ENCODE assay signal across 20 cellular contexts in the genomic region with DNA sequence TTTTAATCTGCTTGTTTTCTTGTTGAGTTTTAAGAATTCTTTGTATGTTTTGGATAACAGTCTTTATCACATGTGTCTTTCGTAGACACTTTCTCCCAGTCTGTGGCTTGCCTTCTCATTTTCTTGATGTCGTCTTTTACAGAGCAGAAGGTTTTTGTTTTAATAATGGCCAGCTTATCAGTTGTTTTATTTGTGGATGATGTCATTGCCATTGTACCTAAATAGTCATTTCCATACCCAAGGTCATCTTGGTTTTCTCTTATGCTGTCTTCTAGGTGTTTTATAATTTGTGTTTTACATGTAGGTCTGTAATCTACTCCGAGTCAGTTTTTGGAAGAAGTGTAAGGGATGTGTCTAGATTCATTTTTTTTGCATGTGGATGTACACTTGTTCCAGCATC.
DNase-seq lines count a peak whose midpoint lies in the region; ATAC-seq, FAIRE-seq and TF ChIP-seq lines count a peak whose summit lies in the region.
"Had no signal": no experiment of that assay in that cellular context is flagged by ENCODE, and none has a peak within 500 bp of the region (broad histone marks: within the 10 kb centered on the region; RNA-seq: fewer than 3 reads in every experiment).

No MANE protein-coding gene starts in this region.

- peak; percentile 5 for FAIRE-seq in GM18507 (lab: Jason Lieb, UNC)
- FAIRE-seq: A204.1, D721Med, G401.6, GM12891 had no signal

- H3K4me3 ChIP-seq in HEK293 (ENCODE audit: low read depth, low read length) (no peak overlapping the region), fibroblast of the aortic adventitia (ENCODE audit: low read depth, low read length) (no peak overlapping the region)
- H3K4me3 ChIP-seq: BLaER1 had no signal

- ATAC-seq in naive thymus-derived CD8-positive, alpha-beta T cell = no peak
- ATAC-seq: CD8-positive, alpha-beta T cell had no signal

- intact Hi-C loops in CD14-positive monocyte (cut with micrococcal nuclease) = no loop called here

- peaks cover 23 to 58% (median 54%) of the 10 kb centered on the region in 3 donors for H3K36me3 Mint-ChIP-seq in naive thymus-derived CD8-positive, alpha-beta T cell
- peaks cover 5 to 8% of the 10 kb centered on the region in 2 donors for H3K36me3 Mint-ChIP-seq in CD14-positive monocyte

- no peak overlapping the region for H3K4me3 Mint-ChIP-seq in naive thymus-derived CD8-positive, alpha-beta T cell
- H3K4me3 Mint-ChIP-seq in CD14-positive monocyte = no peak overlapping the region
- H3K4me3 Mint-ChIP-seq: CD4-positive, alpha-beta T cell; CD8-positive, alpha-beta T cell had no signal

- peaks cover 0 to 20% (median 0%) of the 10 kb centered on the region in 9 donors for H3K9me3 Mint-ChIP-seq in naive thymus-derived CD8-positive, alpha-beta T cell
- H3K9me3 Mint-ChIP-seq in CD14-positive monocyte = peaks cover 0 to 5% (median 0%) of the 10 kb centered on the region in 7 donors
- H3K9me3 Mint-ChIP-seq: CD8-positive, alpha-beta T cell had no signal

- no peaks in the 10 kb centered on the region for H3K9me3 ChIP-seq in HEK293 (ENCODE audit: control insufficient read depth, insufficient read depth, low read depth, low read length)
- H3K9me3 ChIP-seq: BE2C, Caco-2 had no signal

- no peak overlapping the region for H3K27ac ChIP-seq in HEK293 (ENCODE audit: extremely low read depth, low read depth, low read length)
- H3K27ac ChIP-seq: BLaER1 had no signal

- POLR2A ChIA-PET in HEK293 (lab: Yijun Ruan, JAX) = interaction anchor here (0.7 kb wide), 1 partner anchor 48 kb away, joined by 3 read pairs; no protein-coding TSS in a partner anchor
- POLR2A ChIA-PET in naive thymus-derived CD8-positive, alpha-beta T cell (lab: Charles Lee) = no interaction called here

- peaks cover 0 to 13% (median 2%) of the 10 kb centered on the region in 4 donors for H3K4me1 Mint-ChIP-seq in naive thymus-derived CD8-positive, alpha-beta T cell
- peaks cover 14% of the 10 kb centered on the region for H3K4me1 Mint-ChIP-seq in CD14-positive monocyte

- CTCF ChIA-PET in HEK293 (lab: Yijun Ruan, JAX) = interaction anchor here (0.6 kb wide), 1 partner anchor 152 kb away, joined by 3 read pairs; no protein-coding TSS in a partner anchor

- no peak for DNase-seq in GM18507 (ENCODE audit: extremely low spot score, insufficient read length, low read depth)
- peak; percentile 6 for DNase-seq in fibroblast of the aortic adventitia (ENCODE audit: low read depth)
- no peak for DNase-seq in naive thymus-derived CD8-positive, alpha-beta T cell
- DNase-seq in CD14-positive monocyte (ENCODE audit: low spot score) = no peak
- DNase-seq: 8988T; ACHN; BE2C; C1 segment of cervical spinal cord; Caco-2; Calu3; CD4-positive, alpha-beta T cell; CD8-positive, alpha-beta T cell; DMS79 treated with DMSO at 0.1 percent for 48 hours; GF-D8 had no signal

- no peaks in the 10 kb centered on the region for H3K36me3 ChIP-seq in HEK293 (ENCODE audit: control insufficient read depth in 2 of 2, insufficient read depth in 1 of 2, low read length in 2 of 2)
- H3K36me3 ChIP-seq: BE2C, BLaER1 had no signal

- H3K27ac Mint-ChIP-seq in naive thymus-derived CD8-positive, alpha-beta T cell = no peak overlapping the region
- H3K27ac Mint-ChIP-seq in CD14-positive monocyte = peak overlapping the region in 1 of 7 donors; percentile 6
- H3K27ac Mint-ChIP-seq: CD4-positive, alpha-beta T cell; CD8-positive, alpha-beta T cell had no signal

- TF ChIP-seq CTCF in HEK293 (tag by site-specific recombination; IDR thresholded peaks at IDR 0.05) (no peak), fibroblast of the aortic adventitia (IDR thresholded peaks at IDR 0.05; ENCODE audit: insufficient read depth, low read length) (no peak), CD14-positive monocyte (IDR thresholded peaks at IDR 0.05) (no peak)

- H3K27me3 Mint-ChIP-seq in naive thymus-derived CD8-positive, alpha-beta T cell = no peaks in the 10 kb centered on the region
- H3K27me3 Mint-ChIP-seq in CD14-positive monocyte (ENCODE audit: low read depth in 3 of 3) = peaks cover 0 to 1% (median 0%) of the 10 kb centered on the region in 3 donors
- H3K27me3 Mint-ChIP-seq: CD4-positive, alpha-beta T cell had no signal

- H3K4me1 ChIP-seq in HEK293 (ENCODE audit: control insufficient read depth, insufficient read depth, low read length) = no peaks in the 10 kb centered on the region
- H3K4me1 ChIP-seq: BE2C, Caco-2 had no signal

TF ChIP-seq in HEK293, 187 proteins besides CTCF, POLR2A, EP300 and RAD21:
- no peak for TF ChIP-seq ZNF423 (tag by site-specific recombination; IDR thresholded peaks at IDR 0.05)
- no peak for TF ChIP-seq HOXD13 (CRISPR knock-in tag; IDR thresholded peaks at IDR 0.05; ENCODE audit: borderline replicate concordance)
- TF ChIP-seq, protein P1, sequence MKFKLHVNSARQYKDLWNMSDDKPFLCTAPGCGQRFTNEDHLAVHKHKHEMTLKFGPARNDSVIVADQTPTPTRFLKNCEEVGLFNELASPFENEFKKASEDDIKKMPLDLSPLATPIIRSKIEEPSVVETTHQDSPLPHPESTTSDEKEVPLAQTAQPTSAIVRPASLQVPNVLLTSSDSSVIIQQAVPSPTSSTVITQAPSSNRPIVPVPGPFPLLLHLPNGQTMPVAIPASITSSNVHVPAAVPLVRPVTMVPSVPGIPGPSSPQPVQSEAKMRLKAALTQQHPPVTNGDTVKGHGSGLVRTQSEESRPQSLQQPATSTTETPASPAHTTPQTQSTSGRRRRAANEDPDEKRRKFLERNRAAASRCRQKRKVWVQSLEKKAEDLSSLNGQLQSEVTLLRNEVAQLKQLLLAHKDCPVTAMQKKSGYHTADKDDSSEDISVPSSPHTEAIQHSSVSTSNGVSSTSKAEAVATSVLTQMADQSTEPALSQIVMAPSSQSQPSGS (tag by site-specific recombination; IDR thresholded peaks at IDR 0.05; ENCODE audit: low read depth) = peak; percentile 71
- no peak for TF ChIP-seq WT1 (tag by site-specific recombination; IDR thresholded peaks at IDR 0.05)
- TF ChIP-seq, protein P2, sequence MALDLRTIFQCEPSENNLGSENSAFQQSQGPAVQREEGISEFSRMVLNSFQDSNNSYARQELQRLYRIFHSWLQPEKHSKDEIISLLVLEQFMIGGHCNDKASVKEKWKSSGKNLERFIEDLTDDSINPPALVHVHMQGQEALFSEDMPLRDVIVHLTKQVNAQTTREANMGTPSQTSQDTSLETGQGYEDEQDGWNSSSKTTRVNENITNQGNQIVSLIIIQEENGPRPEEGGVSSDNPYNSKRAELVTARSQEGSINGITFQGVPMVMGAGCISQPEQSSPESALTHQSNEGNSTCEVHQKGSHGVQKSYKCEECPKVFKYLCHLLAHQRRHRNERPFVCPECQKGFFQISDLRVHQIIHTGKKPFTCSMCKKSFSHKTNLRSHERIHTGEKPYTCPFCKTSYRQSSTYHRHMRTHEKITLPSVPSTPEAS (tag by site-specific recombination; IDR thresholded peaks at IDR 0.05) = no peak
